In genomic region chr9:89815903-89816573, GRCh38 we compare ENCODE assay signal across 10 cellular contexts.
A peak's percentile ranks its signal among the peaks of the same experiment; 100 is the strongest.
DNase-seq lines count a peak whose midpoint lies in the region; ATAC-seq and TF ChIP-seq lines count a peak whose summit lies in the region.
"Had no signal": no experiment of that assay in that cellular context is flagged by ENCODE, and none has a peak within 500 bp of the region (broad histone marks: within the 10 kb centered on the region; RNA-seq: fewer than 3 reads in every experiment).

No MANE protein-coding gene starts in this region.

- TF ChIP-seq EP300 in esophagus muscularis mucosa (IDR thresholded peaks at IDR 0.05), result no peak

- peaks cover 4% of the 10 kb centered on the region for H3F3A ChIP-seq in smooth muscle cell (ENCODE audit: low read depth)

- peaks cover 46% of the 10 kb centered on the region for H3K27me3 Mint-ChIP-seq in nephron (ENCODE audit: low read depth)
- peaks cover 3% of the 10 kb centered on the region for H3K27me3 Mint-ChIP-seq in activated CD4-positive, alpha-beta T cell treated with anti-CD3 and anti-CD28 coated beads for 36 hours

- intact Hi-C loops in esophagus muscularis mucosa (cut with DNase I), result no loop called here
- intact Hi-C loops in activated CD4-positive, alpha-beta T cell treated with anti-CD3 and anti-CD28 coated beads for 36 hours (cut with DNase I, micrococcal nuclease), result no loop called here

- no peak for DNase-seq in esophagus muscularis mucosa (ENCODE audit: extremely low spot score)
- no peak for DNase-seq in smooth muscle cell (lab: John Stamatoyannopoulos, UW; ENCODE audit: unreplicated experiment)
- no peak for DNase-seq in activated CD4-positive, alpha-beta T cell treated with anti-CD3 and anti-CD28 coated beads for 36 hours
- no peak for DNase-seq in NCI-H526 treated with DMSO at 0.1 percent for 48 hours (lab: John Stamatoyannopoulos, UW)

- H3K79me2 ChIP-seq in smooth muscle cell (ENCODE audit: low read depth), result no peaks in the 10 kb centered on the region

- H3K27me3 ChIP-seq in esophagus muscularis mucosa (peaks cover 0 to 4% (median 0%) of the 10 kb centered on the region in 4 donors), smooth muscle cell (ENCODE audit: low read depth) (no peaks in the 10 kb centered on the region)

- H3K36me3 ChIP-seq in esophagus muscularis mucosa (no peaks in the 10 kb centered on the region), smooth muscle cell (ENCODE audit: low read depth) (no peaks in the 10 kb centered on the region)

- H3K9me3 Mint-ChIP-seq in nephron, result no peaks in the 10 kb centered on the region
- no peaks in the 10 kb centered on the region for H3K9me3 Mint-ChIP-seq in activated CD4-positive, alpha-beta T cell treated with anti-CD3 and anti-CD28 coated beads for 36 hours (ENCODE audit: low read depth)
- H3K9me3 Mint-ChIP-seq: activated naive CD4-positive, alpha-beta T cell treated with anti-CD3 and anti-CD28 coated beads, Interleukin-2, amount 50 U/mL, for 72 hours had no signal

- no peak overlapping the region for H2AFZ ChIP-seq in smooth muscle cell (ENCODE audit: low read depth)

- POLR2A ChIA-PET in activated CD4-positive, alpha-beta T cell treated with anti-CD3 and anti-CD28 coated beads for 36 hours (lab: Charles Lee), result no interaction called here

- ATAC-seq in GM18868 (IDR thresholded peaks at IDR 0.05; ENCODE audit: unreplicated experiment) (peak; percentile 93), GM21723 (IDR thresholded peaks at IDR 0.05; ENCODE audit: unreplicated experiment) (peak; percentile 90), HG03571 (IDR thresholded peaks at IDR 0.05; ENCODE audit: unreplicated experiment) (peak; percentile 92)
- ATAC-seq in activated CD4-positive, alpha-beta T cell treated with anti-CD3 and anti-CD28 coated beads for 36 hours, result no peak
- ATAC-seq: activated naive CD4-positive, alpha-beta T cell treated with anti-CD3 and anti-CD28 coated beads, Interleukin-2, amount 50 U/mL, for 72 hours; Panc1 had no signal

- no peak overlapping the region for H3K4me3 Mint-ChIP-seq in nephron
- H3K4me3 Mint-ChIP-seq in activated CD4-positive, alpha-beta T cell treated with anti-CD3 and anti-CD28 coated beads for 36 hours, result no peak overlapping the region

- CTCF ChIA-PET in activated CD4-positive, alpha-beta T cell treated with anti-CD3 and anti-CD28 coated beads for 36 hours (lab: Charles Lee), result interaction anchor here (0.7 to 0.8 kb wide), 2 partner anchors 15 to 222 kb away, joined by 3 to 4 read pairs; no protein-coding TSS in a partner anchor

- H3K4me3 ChIP-seq in esophagus muscularis mucosa, result no peak overlapping the region
- no peak overlapping the region for H3K4me3 ChIP-seq in smooth muscle cell

- WGBS in esophagus muscularis mucosa, result 59% methylated on average over 7 of the region's 10 CpGs
- WGBS in smooth muscle cell (ENCODE audit: low lambda C conversion rate), result 87% methylated on average over 10 of the region's 10 CpGs

- no peaks in the 10 kb centered on the region for H3K36me3 Mint-ChIP-seq in nephron (ENCODE audit: low read depth)
- no peaks in the 10 kb centered on the region for H3K36me3 Mint-ChIP-seq in activated CD4-positive, alpha-beta T cell treated with anti-CD3 and anti-CD28 coated beads for 36 hours (ENCODE audit: low read depth)
- H3K36me3 Mint-ChIP-seq: activated naive CD4-positive, alpha-beta T cell treated with anti-CD3 and anti-CD28 coated beads, Interleukin-2, amount 50 U/mL, for 72 hours had no signal

- H3K9ac ChIP-seq in smooth muscle cell (ENCODE audit: low read depth), result no peak overlapping the region

- H3K4me1 Mint-ChIP-seq in nephron, result peaks cover 59% of the 10 kb centered on the region
- peaks cover 8% of the 10 kb centered on the region for H3K4me1 Mint-ChIP-seq in activated CD4-positive, alpha-beta T cell treated with anti-CD3 and anti-CD28 coated beads for 36 hours

- no peaks in the 10 kb centered on the region for H3K9me3 ChIP-seq in esophagus muscularis mucosa
- H3K9me3 ChIP-seq in smooth muscle cell (replicated peaks; ENCODE audit: low read depth), result no peaks in the 10 kb centered on the region

- H3K27ac Mint-ChIP-seq in nephron, result peak overlapping the region in 2 of 3 experiments; percentile 40 to 58
- H3K27ac Mint-ChIP-seq in activated CD4-positive, alpha-beta T cell treated with anti-CD3 and anti-CD28 coated beads for 36 hours, result no peak overlapping the region
- H3K27ac Mint-ChIP-seq: activated naive CD4-positive, alpha-beta T cell treated with anti-CD3 and anti-CD28 coated beads, Interleukin-2, amount 50 U/mL, for 72 hours had no signal

- TF ChIP-seq CTCF in nephron (IDR thresholded peaks at IDR 0.05; ENCODE audit: unreplicated experiment in 3 of 3), result no peak
- no peak for TF ChIP-seq CTCF in esophagus muscularis mucosa (IDR thresholded peaks at IDR 0.05)
- TF ChIP-seq CTCF in smooth muscle cell (IDR thresholded peaks at IDR 0.05; ENCODE audit: borderline replicate concordance, insufficient read depth, poor library complexity, severe bottlenecking), result no peak

- H3K4me1 ChIP-seq in esophagus muscularis mucosa, result peaks cover 0 to 23% (median 3%) of the 10 kb centered on the region in 4 donors
- H3K4me1 ChIP-seq in smooth muscle cell (ENCODE audit: low read depth), result no peaks in the 10 kb centered on the region

- no peak overlapping the region for H3K4me2 ChIP-seq in smooth muscle cell

- no peaks in the 10 kb centered on the region for H4K20me1 ChIP-seq in smooth muscle cell (ENCODE audit: low read depth)

- H3K27ac ChIP-seq in esophagus muscularis mucosa (replicated peaks in 1 of 4) (no peak overlapping the region), smooth muscle cell (ENCODE audit: low read depth) (no peak overlapping the region)

- TF ChIP-seq POLR2A in esophagus muscularis mucosa (IDR thresholded peaks at IDR 0.05; ENCODE audit: low read depth), result no peak
